In genomic region chr3:14511971-14512943, GRCh38 we compare ENCODE assay signal across 24 cellular contexts. TPM values are rescaled to one million over a fixed set of nuclear protein-coding genes. Genes with fewer than 3 reads are reported as not detected.
A peak's percentile ranks its signal among the peaks of the same experiment; 100 is the strongest.
DNase-seq lines count a peak whose midpoint lies in the region; ATAC-seq and TF ChIP-seq lines count a peak whose summit lies in the region.
"Had no signal": no experiment of that assay in that cellular context is flagged by ENCODE, and none has a peak within 500 bp of the region (broad histone marks: within the 10 kb centered on the region; RNA-seq: fewer than 3 reads in every experiment).

No MANE protein-coding gene starts in this region.

- H3K4me3 ChIP-seq in WERI-Rb-1 (ENCODE audit: low read depth, low read length): no peak overlapping the region
- no peak overlapping the region for H3K4me3 ChIP-seq in gastrocnemius medialis
- H3K4me3 ChIP-seq: GM23338, SJCRH30, upper lobe of left lung had no signal

- H3K36me3 ChIP-seq in WERI-Rb-1: no peaks in the 10 kb centered on the region
- peaks cover 0 to 16% of the 10 kb centered on the region in 2 donors for H3K36me3 ChIP-seq in gastrocnemius medialis
- H3K36me3 ChIP-seq: neutrophil, SJCRH30, upper lobe of left lung had no signal

- H3K27me3 Mint-ChIP-seq in activated naive CD4-positive, alpha-beta T cell treated with anti-CD3 and anti-CD28 coated beads, Interleukin-2, amount 50 U/mL, for 24 hours: no peaks in the 10 kb centered on the region
- H3K27me3 Mint-ChIP-seq in glutamatergic neuron (ENCODE audit: unreplicated experiment): peaks cover 6% of the 10 kb centered on the region
- H3K27me3 Mint-ChIP-seq: activated CD8-positive, alpha-beta T cell treated with anti-CD3 and anti-CD28 coated beads for 36 hours had no signal

- peaks cover 7% of the 10 kb centered on the region for H3K4me1 Mint-ChIP-seq in activated naive CD4-positive, alpha-beta T cell treated with anti-CD3 and anti-CD28 coated beads, Interleukin-2, amount 50 U/mL, for 24 hours
- no peaks in the 10 kb centered on the region for H3K4me1 Mint-ChIP-seq in glutamatergic neuron (ENCODE audit: low read depth, unreplicated experiment)

- H3K27ac Mint-ChIP-seq in activated naive CD4-positive, alpha-beta T cell treated with anti-CD3 and anti-CD28 coated beads, Interleukin-2, amount 50 U/mL, for 24 hours: peak overlapping the region; percentile 74
- no peak overlapping the region for H3K27ac Mint-ChIP-seq in glutamatergic neuron (ENCODE audit: unreplicated experiment)
- H3K27ac Mint-ChIP-seq: activated CD8-positive, alpha-beta T cell treated with anti-CD3 and anti-CD28 coated beads for 36 hours; GM23338; memory B cell had no signal

- H3K9me3 Mint-ChIP-seq in activated naive CD4-positive, alpha-beta T cell treated with anti-CD3 and anti-CD28 coated beads, Interleukin-2, amount 50 U/mL, for 24 hours: no peaks in the 10 kb centered on the region
- peaks cover 3% of the 10 kb centered on the region for H3K9me3 Mint-ChIP-seq in glutamatergic neuron (ENCODE audit: unreplicated experiment)
- H3K9me3 Mint-ChIP-seq: activated CD8-positive, alpha-beta T cell treated with anti-CD3 and anti-CD28 coated beads for 36 hours; GM23338; memory B cell had no signal

- CTCF ChIA-PET in HEK293T (lab: Yijun Ruan, JAX): interaction anchor here (0.6 kb wide), 1 partner anchor 101 kb away, joined by 3 read pairs; no protein-coding TSS in a partner anchor

- H3K27me3 ChIP-seq in WERI-Rb-1 (ENCODE audit: insufficient read depth, low read depth, severe bottlenecking): no peaks in the 10 kb centered on the region
- H3K27me3 ChIP-seq in gastrocnemius medialis: no peaks in the 10 kb centered on the region
- H3K27me3 ChIP-seq: upper lobe of left lung had no signal

- H3K4me1 ChIP-seq in gastrocnemius medialis: peaks cover 0 to 4% of the 10 kb centered on the region in 2 donors
- H3K4me1 ChIP-seq: SJCRH30 had no signal

- H3K9me3 ChIP-seq in WERI-Rb-1 (ENCODE audit: severe bottlenecking) (no peaks in the 10 kb centered on the region), gastrocnemius medialis (no peaks in the 10 kb centered on the region)
- H3K9me3 ChIP-seq: neutrophil, SJCRH30, upper lobe of left lung had no signal

- H3K36me3 Mint-ChIP-seq in activated naive CD4-positive, alpha-beta T cell treated with anti-CD3 and anti-CD28 coated beads, Interleukin-2, amount 50 U/mL, for 24 hours: no peaks in the 10 kb centered on the region
- no peaks in the 10 kb centered on the region for H3K36me3 Mint-ChIP-seq in glutamatergic neuron (ENCODE audit: unreplicated experiment)
- H3K36me3 Mint-ChIP-seq: memory B cell had no signal

- POLR2A ChIA-PET in HEK293T (lab: Yijun Ruan, JAX): no interaction called here

- no peak for TF ChIP-seq CTCF in WERI-Rb-1 (IDR thresholded peaks at IDR 0.05; ENCODE audit: low read depth, low read length)
- no peak for TF ChIP-seq CTCF in glutamatergic neuron (IDR thresholded peaks at IDR 0.05; ENCODE audit: partially characterized antibody, unreplicated experiment)
- no peak for TF ChIP-seq CTCF in gastrocnemius medialis (IDR thresholded peaks at IDR 0.05 in 4 of 5, conservative IDR thresholded peaks at IDR 0.05 in 1 of 5)

- TF ChIP-seq POLR2A in gastrocnemius medialis (IDR thresholded peaks at IDR 0.05): no peak

- in situ Hi-C loops in gastrocnemius medialis (cut with MboI; ENCODE audit: low sequenced_read_pairs in 4 of 4): loop anchor here in 2 of 4 donors (5.0 kb wide), 1 partner anchor 35 kb away; no protein-coding TSS in a partner anchor

- no peak overlapping the region for H3K27ac ChIP-seq in WERI-Rb-1
- H3K27ac ChIP-seq in gastrocnemius medialis: peak overlapping the region; percentile 37 to 61 (median 46)
- H3K27ac ChIP-seq: neutrophil, SJCRH30, upper lobe of left lung had no signal

- ATAC-seq in gastrocnemius medialis: no peak
- no peak for ATAC-seq in HG02678 (IDR thresholded peaks at IDR 0.05; ENCODE audit: unreplicated experiment)
- ATAC-seq: activated CD8-positive, alpha-beta T cell treated with anti-CD3 and anti-CD28 coated beads for 36 hours; GM23338 had no signal

- intact Hi-C loops in gastrocnemius medialis (cut with DNase I; ENCODE audit: low total_unique reads): no loop called here

- no peak overlapping the region for H3K4me3 Mint-ChIP-seq in activated naive CD4-positive, alpha-beta T cell treated with anti-CD3 and anti-CD28 coated beads, Interleukin-2, amount 50 U/mL, for 24 hours
- H3K4me3 Mint-ChIP-seq in glutamatergic neuron (ENCODE audit: unreplicated experiment): no peak overlapping the region
- H3K4me3 Mint-ChIP-seq: activated CD8-positive, alpha-beta T cell treated with anti-CD3 and anti-CD28 coated beads for 36 hours; GM23338; memory B cell had no signal

- DNase-seq in activated naive CD4-positive, alpha-beta T cell treated with anti-CD3 and anti-CD28 coated beads, Interleukin-2, amount 50 U/mL, for 16 hours: no peak
- DNase-seq in WERI-Rb-1 (peak; percentile 4), glutamatergic neuron (peak; percentile 11), gastrocnemius medialis (peak in 1 of 2 donors; percentile 12), HEK293T (ENCODE audit: extremely low spot score) (no peak)
- no peak for DNase-seq in activated CD4-positive, alpha-beta T cell treated with anti-CD3 and anti-CD28 coated beads for 4 hours
- DNase-seq: activated CD8-positive, alpha-beta T cell treated with anti-CD3 and anti-CD28 coated beads for 36 hours; activated naive CD4-positive, alpha-beta T cell; activated T-cell treated with anti-CD3 and anti-CD28 coated beads for 4 hours; amniotic stem cell; NCI-H1105 treated with DMSO at 0.1 percent for 48 hours; NCI-H1930; NCI-H748 treated with DMSO at 0.1 percent for 48 hours; SJCRH30; stimulated activated CD4-positive, alpha-beta T cell treated with anti-CD3 and anti-CD28 coated beads, Interleukin-12 subunit alpha, Interleukin-12 subunit beta, amount 100 ng/mL, for 4 hours; stimulated activated CD4-positive, alpha-beta T cell treated with anti-CD3 and anti-CD28 coated beads, Interleukin-4, amount 100 ng/mL, for 1 hour; T1000; upper lobe of left lung had no signal

TF ChIP-seq in HEK293T, 16 proteins besides CTCF, POLR2A, EP300 and RAD21:
- TF ChIP-seq HDGF (IDR thresholded peaks at IDR 0.05; ENCODE audit: borderline replicate concordance) (no peak), BHLHE40 (IDR thresholded peaks at IDR 0.05; ENCODE audit: borderline replicate concordance) (no peak), ARNT (IDR thresholded peaks at IDR 0.05) (no peak), NFRKB (IDR thresholded peaks at IDR 0.05) (no peak), ZNF384 (IDR thresholded peaks at IDR 0.05) (no peak), L3MBTL2 (conservative IDR thresholded peaks at IDR 0.05) (no peak), SUZ12 (IDR thresholded peaks at IDR 0.05) (no peak), FOXK2 (IDR thresholded peaks at IDR 0.05) (no peak), ELF4 (IDR thresholded peaks at IDR 0.05) (no peak), FOXM1 (IDR thresholded peaks at IDR 0.05; ENCODE audit: borderline replicate concordance) (no peak), LEF1 (IDR thresholded peaks at IDR 0.05; ENCODE audit: borderline replicate concordance) (no peak), FOXA1 (IDR thresholded peaks at IDR 0.05) (no peak), SP1 (IDR thresholded peaks at IDR 0.05) (no peak), TARDBP (IDR thresholded peaks at IDR 0.05) (no peak), PKNOX1 (IDR thresholded peaks at IDR 0.05) (no peak), CTBP1 (IDR thresholded peaks at IDR 0.05; ENCODE audit: borderline replicate concordance) (no peak)

RNA-seq across cellular contexts. Expression of gene GRIP2, which starts 27.9 kb away (rescaled TPM):
- total RNA-seq in glutamatergic neuron (ENCODE audit: unreplicated experiment) (0.34 TPM), gastrocnemius medialis (10 to 100 TPM in 1 of 4 donors, 1 to 10 TPM in 3; 2.8 to 12.6 (median 4.6) TPM)
- total RNA-seq: activated CD8-positive, alpha-beta T cell treated with anti-CD3 and anti-CD28 coated beads for 36 hours; epithelial cell of proximal tubule had no signal

Comparison
In these comparisons a context has a peak if more than half of its experiments do, and no peak if none do; other contexts are left out.
1. DNase-seq: peak in WERI-Rb-1 (single experiment) and glutamatergic neuron (single experiment); none in activated naive CD4-positive, alpha-beta T cell treated with anti-CD3 and anti-CD28 coated beads, Interleukin-2, amount 50 U/mL, for 16 hours (single experiment), activated CD4-positive, alpha-beta T cell treated with anti-CD3 and anti-CD28 coated beads for 4 hours (0 of 2) and HEK293T (single experiment).